ENCODE assay signal across 8 cellular contexts in genomic region chr16:71845639-71846431, GRCh38. TPM values are rescaled to one million over a fixed set of nuclear protein-coding genes. Genes with fewer than 3 reads are reported as not detected.
DNase-seq lines count a peak whose midpoint lies in the region; ATAC-seq and TF ChIP-seq lines count a peak whose summit lies in the region.

TSS of gene ATXN1L (plus strand) at chr16:71845976. CDS start at chr16:71849741, 3,765 bp downstream.

- H3K9me3 ChIP-seq in HAP-1 (no peaks in the 10 kb centered on the region), MG63 (no peaks in the 10 kb centered on the region), gastroesophageal sphincter (no peaks in the 10 kb centered on the region), neutrophil (no peaks in the 10 kb centered on the region)

- H3K27ac ChIP-seq in gastroesophageal sphincter (peak within 1 kb of the TSS; percentile 64 to 93 (median 92)), neutrophil (peak within 1 kb of the TSS; percentile 82)

- peak within 1 kb of the TSS; percentile 99 for H3K4me3 ChIP-seq in HAP-1
- peak within 1 kb of the TSS; percentile 79 for H3K4me3 ChIP-seq in MG63
- H3K4me3 ChIP-seq in gastroesophageal sphincter, result peak within 1 kb of the TSS; percentile 80 to 87
- peak within 1 kb of the TSS; percentile 92 to 96 for H3K4me3 ChIP-seq in neutrophil (ENCODE audit: low read depth in 1 of 2, low read length in 1 of 2)

- H3K27me3 ChIP-seq in HAP-1 (ENCODE audit: low read depth), result no peaks in the 10 kb centered on the region
- no peaks in the 10 kb centered on the region for H3K27me3 ChIP-seq in MG63
- no peaks in the 10 kb centered on the region for H3K27me3 ChIP-seq in gastroesophageal sphincter
- no peaks in the 10 kb centered on the region for H3K27me3 ChIP-seq in neutrophil

- TF ChIP-seq CTCF in gastroesophageal sphincter (IDR thresholded peaks at IDR 0.05), result peak in 3 of 4 experiments; percentile 7 to 36 (median 24)
- peak; percentile 24 for TF ChIP-seq CTCF in neutrophil (IDR thresholded peaks at IDR 0.05)
- TF ChIP-seq CTCF in subcutaneous adipose tissue (IDR thresholded peaks at IDR 0.05; ENCODE audit: low read depth), result no peak

- TF ChIP-seq POLR2A in gastroesophageal sphincter (IDR thresholded peaks at IDR 0.05), result peak; percentile 87 to 93

- ATAC-seq in gastroesophageal sphincter, result peak; percentile 98

- TF ChIP-seq EP300 in gastroesophageal sphincter (IDR thresholded peaks at IDR 0.05), result no peak

- WGBS in gastroesophageal sphincter (ENCODE audit: low coverage in 1 of 2), 2 donors, result 0% methylated on average over 9 of the region's 62 CpGs; no CpG with 5 or more reads in 1 of the 2 donors

- H3K4me1 ChIP-seq in HAP-1, result peaks cover 7% of the 10 kb centered on the region
- H3K4me1 ChIP-seq in gastroesophageal sphincter, result peaks cover 0 to 30% (median 8%) of the 10 kb centered on the region in 3 donors
- H3K4me1 ChIP-seq in neutrophil (ENCODE audit: control insufficient read depth in 1 of 2, insufficient read depth in 1 of 2, low read depth in 1 of 2, low read length in 1 of 2), result peaks cover 13 to 19% of the 10 kb centered on the region in 2 experiments

- H3K36me3 ChIP-seq in HAP-1 (replicated peaks) (peaks cover 33% of the 10 kb centered on the region), MG63 (peaks cover 8% of the 10 kb centered on the region), gastroesophageal sphincter (peaks cover 0 to 31% of the 10 kb centered on the region in 2 donors), neutrophil (peaks cover 31% of the 10 kb centered on the region)

- in situ Hi-C loops in HAP-1 (cut with MboI; ENCODE audit: low sequenced_read_pairs) (no loop called here), SK-MEL-5 (cut with HindIII; ENCODE audit: low pct_unique_long_range_greater_than_20kb, low sequenced_read_pairs) (no loop called here)

- DNase-seq in GDM1 (lab: John Stamatoyannopoulos, UW) (peak; percentile 65), HAP-1 (ENCODE audit: low spot score in 2 of 2) (peak; percentile 89 to 94), MG63 (peak; percentile 87), SK-MEL-5 (ENCODE audit: low read depth, low spot score) (peak; percentile 86)
- peak; percentile 93 for DNase-seq in activated naive CD4-positive, alpha-beta T cell treated with Interleukin-2 at 50 U/mL for 16 hours

RNA-seq across cellular contexts. Expression of gene ATXN1L, which starts in this region (rescaled TPM):
- total RNA-seq in MG63 (2014; rRNA removed; shearing (Covaris generic); ENCODE audit: low replicate concordance), result 1.2 and 6.5 TPM in 2 replicates
- 10.3 and 10.5 TPM in 2 replicates for total RNA-seq in SK-MEL-5 (2014; rRNA removed; shearing (Covaris generic))
- polyA plus RNA-seq in SK-MEL-5 (2015; cell fraction: cytosol; rRNA removed), result 11.9 and 16.9 TPM in 2 replicates
- 25.8 and 27.2 TPM in 2 replicates for polyA plus RNA-seq in SK-MEL-5 (2015; cell fraction: nucleus; rRNA removed)
- total RNA-seq in gastroesophageal sphincter, result 10 to 100 TPM; 30.4 to 56.5 (median 40.9) TPM
- 10 to 100 TPM; 26.5 to 43.3 (median 37.2) TPM for total RNA-seq in subcutaneous adipose tissue

Comparison
In these comparisons a context has a peak if more than half of its experiments do, and no peak if none do; other contexts are left out.
1. Peak in every context shown above with its lines: DNase-seq, ATAC-seq, H3K4me3 ChIP-seq and H3K27ac ChIP-seq.